In genomic region chr1:94726981-94727685, GRCh38 we compare ENCODE assay signal across 18 cellular contexts.
A peak's percentile ranks its signal among the peaks of the same experiment; 100 is the strongest.
DNase-seq lines count a peak whose midpoint lies in the region; ATAC-seq, FAIRE-seq and TF ChIP-seq lines count a peak whose summit lies in the region.
"Had no signal": no experiment of that assay in that cellular context is flagged by ENCODE, and none has a peak within 500 bp of the region (broad histone marks: within the 10 kb centered on the region; RNA-seq: fewer than 3 reads in every experiment).

No MANE protein-coding gene starts in this region.

- intact Hi-C loops in Calu3 (cut with micrococcal nuclease; ENCODE audit: unreplicated experiment) = loop anchor here (5.0 kb wide), 4 partner anchors 65 to 190 kb away; no protein-coding TSS in a partner anchor
- intact Hi-C loops in pancreas (cut with DNase I) = no loop called here

- H3K27me3 ChIP-seq in pancreas = no peaks in the 10 kb centered on the region

- H3K4me3 ChIP-seq in pancreas = no peak overlapping the region

- peak overlapping the region; percentile 85 for H3K27ac Mint-ChIP-seq in Calu3 (ENCODE audit: unreplicated experiment)
- peak overlapping the region in 2 of 3 experiments; percentile 66 to 76 for H3K27ac Mint-ChIP-seq in nephron
- no peak overlapping the region for H3K27ac Mint-ChIP-seq in immature natural killer cell
- H3K27ac Mint-ChIP-seq: B cell; CD4-positive, CD25-positive, alpha-beta regulatory T cell; IgD-negative memory B cell had no signal

- H3K4me1 ChIP-seq in pancreas = peaks cover 0 to 4% (median 0%) of the 10 kb centered on the region in 3 donors
- H3K4me1 ChIP-seq: Caco-2 had no signal

- H3K27me3 Mint-ChIP-seq in Calu3 (ENCODE audit: unreplicated experiment) (no peaks in the 10 kb centered on the region), nephron (ENCODE audit: low read depth) (no peaks in the 10 kb centered on the region), immature natural killer cell (ENCODE audit: low read depth in 3 of 3) (peaks cover 5 to 11% (median 6%) of the 10 kb centered on the region in 3 donors)

- H3K9me3 Mint-ChIP-seq in Calu3 (ENCODE audit: low read depth, unreplicated experiment) = peaks cover 2% of the 10 kb centered on the region
- H3K9me3 Mint-ChIP-seq in nephron = no peaks in the 10 kb centered on the region
- H3K9me3 Mint-ChIP-seq in immature natural killer cell = no peaks in the 10 kb centered on the region

- peaks cover 17% of the 10 kb centered on the region for H3K36me3 Mint-ChIP-seq in Calu3 (ENCODE audit: insufficient read depth, unreplicated experiment)
- no peaks in the 10 kb centered on the region for H3K36me3 Mint-ChIP-seq in nephron (ENCODE audit: low read depth)
- H3K36me3 Mint-ChIP-seq in immature natural killer cell = no peaks in the 10 kb centered on the region
- H3K36me3 Mint-ChIP-seq: CD4-positive, CD25-positive, alpha-beta regulatory T cell had no signal

- CTCF ChIA-PET in Calu3 (lab: Charles Lee) = interaction anchor here (0.9 kb wide), 1 partner anchor 185 kb away, joined by 3 read pairs; the partner anchor contains the start of gene F3

- no peak overlapping the region for H3K4me3 Mint-ChIP-seq in Calu3 (ENCODE audit: low read depth, unreplicated experiment)
- no peak overlapping the region for H3K4me3 Mint-ChIP-seq in nephron
- H3K4me3 Mint-ChIP-seq in immature natural killer cell = no peak overlapping the region
- H3K4me3 Mint-ChIP-seq: B cell; CD4-positive, CD25-positive, alpha-beta regulatory T cell; IgD-negative memory B cell had no signal

- FAIRE-seq in RCC 7860 (lab: Jason Lieb, UNC) (peak; percentile 34), pancreas (lab: Jason Lieb, UNC) (no peak)

- H3K9me3 ChIP-seq in pancreas = no peaks in the 10 kb centered on the region
- H3K9me3 ChIP-seq: Caco-2 had no signal

- 88 to 94% methylated on average over 6 of the region's 6 CpGs for WGBS in pancreas, 2 donors

- no TSS peak for BruUV-seq in Calu3 (replicated peaks; lab: Mats Ljungman, UMichigan)

- peaks cover 64% of the 10 kb centered on the region for H3K4me1 Mint-ChIP-seq in Calu3 (ENCODE audit: low read depth, unreplicated experiment)
- peaks cover 50% of the 10 kb centered on the region for H3K4me1 Mint-ChIP-seq in nephron
- no peaks in the 10 kb centered on the region for H3K4me1 Mint-ChIP-seq in immature natural killer cell
- H3K4me1 Mint-ChIP-seq: CD4-positive, CD25-positive, alpha-beta regulatory T cell had no signal

- DNase-seq in Calu3 = no peak
- peak; percentile 39 for DNase-seq in RCC 7860 (ENCODE audit: low spot score)
- no peak for DNase-seq in epithelial cell of prostate (ENCODE audit: low read depth, low spot score)
- DNase-seq in activated naive CD4-positive, alpha-beta T cell treated with Interleukin-2 at 50 U/mL for 16 hours = no peak
- DNase-seq in immature natural killer cell = no peak
- no peak for DNase-seq in NCI-H524 treated with DMSO at 0.1 percent for 48 hours (lab: John Stamatoyannopoulos, UW)
- DNase-seq in pancreas = no peak
- DNase-seq: Caco-2; CD4-positive, CD25-positive, alpha-beta regulatory T cell; Kasumi-1; MM.1S; NCI-H1105; NCI-H1694; NCI-H510A treated with DMSO at 0.1 percent for 48 hours; SHP77 had no signal

- no peak for ATAC-seq in pancreas

- H3K36me3 ChIP-seq in pancreas = no peaks in the 10 kb centered on the region

- H3K27ac ChIP-seq in epithelial cell of prostate = peak overlapping the region; percentile 81
- no peak overlapping the region for H3K27ac ChIP-seq in pancreas

- TF ChIP-seq CTCF in Calu3 (IDR thresholded peaks at IDR 0.05; ENCODE audit: unreplicated experiment) (no peak), nephron (IDR thresholded peaks at IDR 0.05; ENCODE audit: unreplicated experiment in 3 of 3) (no peak), pancreas (IDR thresholded peaks at IDR 0.05) (no peak)

Comparison
In these comparisons a context has a peak if more than half of its experiments do, and no peak if none do; other contexts are left out.
1. H3K27ac Mint-ChIP-seq: peak in Calu3 (single experiment) and nephron (2 of 3); none in immature natural killer cell (0 of 6).